In the genomic region with DNA sequence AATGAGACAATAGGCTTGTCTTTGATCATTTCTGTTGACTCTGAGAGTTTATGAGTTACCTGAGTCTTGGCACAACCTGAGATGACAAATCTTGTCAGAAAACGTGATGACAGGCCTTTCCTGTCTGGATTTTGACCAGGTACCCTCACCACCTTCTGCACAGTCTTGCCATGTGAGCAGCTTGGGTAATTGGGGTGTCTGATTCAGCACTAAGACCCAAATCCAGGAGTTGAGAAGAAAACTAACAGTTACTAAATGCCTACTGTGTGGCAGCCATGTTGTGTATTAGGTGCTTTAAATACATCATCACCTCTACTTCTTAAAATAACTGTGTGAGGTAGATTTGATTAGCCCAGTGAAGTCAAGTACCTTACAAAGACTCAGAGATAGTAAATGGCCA, we compare ENCODE assay signal across 17 cellular contexts. TPM values are rescaled to one million over a fixed set of nuclear protein-coding genes. Genes with fewer than 3 reads are reported as not detected.
DNase-seq lines count a peak whose midpoint lies in the region; ATAC-seq and TF ChIP-seq lines count a peak whose summit lies in the region.
"Had no signal": no experiment of that assay in that cellular context is flagged by ENCODE, and none has a peak within 500 bp of the region (broad histone marks: within the 10 kb centered on the region; RNA-seq: fewer than 3 reads in every experiment).

No MANE protein-coding gene starts in this region.

- intact Hi-C loops in left ventricle myocardium superior (cut with micrococcal nuclease) (no loop called here), heart left ventricle (cut with DNase I) (no loop called here)

- TF ChIP-seq CTCF in heart left ventricle (IDR thresholded peaks at IDR 0.05): no peak
- TF ChIP-seq CTCF in RWPE2 (IDR thresholded peaks at IDR 0.05; ENCODE audit: poor library complexity, severe bottlenecking): no peak
- no peak for TF ChIP-seq CTCF in foreskin keratinocyte (conservative IDR thresholded peaks at IDR 0.05)
- TF ChIP-seq CTCF in type B pancreatic cell (conservative IDR thresholded peaks at IDR 0.05): no peak
- no peak for TF ChIP-seq CTCF in GM20000 (IDR thresholded peaks at IDR 0.05; ENCODE audit: extremely low read depth, missing control alignments)

- H3K27me3 ChIP-seq in heart left ventricle (peaks cover 0 to 49% (median 17%) of the 10 kb centered on the region in 9 donors), RWPE2 (ENCODE audit: insufficient read depth, poor library complexity, severe bottlenecking) (no peaks in the 10 kb centered on the region), foreskin keratinocyte (no peaks in the 10 kb centered on the region)
- H3K27me3 ChIP-seq: Peyer's patch had no signal

- peak overlapping the region; percentile 25 for H3K4me3 Mint-ChIP-seq in type B pancreatic cell

- H3K36me3 ChIP-seq in heart left ventricle (no peaks in the 10 kb centered on the region), RWPE2 (ENCODE audit: low read depth) (peaks cover 55% of the 10 kb centered on the region)
- H3K36me3 ChIP-seq: Peyer's patch had no signal

- DNase-seq in left ventricle myocardium superior (no peak), heart left ventricle (no peak), RWPE2 (ENCODE audit: low spot score) (no peak), foreskin keratinocyte (no peak), type B pancreatic cell (ENCODE audit: extremely low spot score, unreplicated experiment) (no peak), NK-92 (lab: John Stamatoyannopoulos, UW; ENCODE audit: unreplicated experiment) (no peak), GM20000 (ENCODE audit: low spot score) (no peak)
- no peak for DNase-seq in stimulated activated CD4-positive, alpha-beta T cell treated with anti-CD3 and anti-CD28 coated beads, Interleukin-4, amount 100 ng/mL, for 24 hours
- DNase-seq: 8988T, C1 segment of cervical spinal cord, H7, NCI-H1105, NCI-H187 treated with DMSO at 0.1 percent for 48 hours, NCI-H446, NCI-H774, Peyer's patch, SIG-M5 had no signal

- ATAC-seq in left ventricle myocardium superior: peak; percentile 35
- ATAC-seq in heart left ventricle: no peak
- ATAC-seq in RWPE2 (ENCODE audit: low read depth): peak; percentile 3; the same call in 1 of the 3 replicates
- ATAC-seq in foreskin keratinocyte: no peak

- no peaks in the 10 kb centered on the region for H3K4me1 Mint-ChIP-seq in type B pancreatic cell (ENCODE audit: unreplicated experiment)

- 21 to 48% (median 37%) methylated on average over 1 of the region's 1 CpG for WGBS in heart left ventricle, 4 donors

- H3K27ac ChIP-seq in heart left ventricle: peak overlapping the region in 1 of 12 donors; percentile 29
- peak overlapping the region; percentile 99 for H3K27ac ChIP-seq in RWPE2 (ENCODE audit: poor library complexity, severe bottlenecking)
- peak overlapping the region; percentile 60 for H3K27ac ChIP-seq in foreskin keratinocyte
- H3K27ac ChIP-seq: Peyer's patch had no signal

- peaks cover 0 to 22% (median 10%) of the 10 kb centered on the region in 12 donors for H3K4me1 ChIP-seq in heart left ventricle
- H3K4me1 ChIP-seq in RWPE2 (ENCODE audit: insufficient read depth, poor library complexity, severe bottlenecking): peaks cover 46% of the 10 kb centered on the region
- H3K4me1 ChIP-seq in foreskin keratinocyte: peaks cover 24% of the 10 kb centered on the region

- no peaks in the 10 kb centered on the region for H3K36me3 Mint-ChIP-seq in type B pancreatic cell

- H3K4me3 ChIP-seq in heart left ventricle (no peak overlapping the region), RWPE2 (ENCODE audit: severe bottlenecking) (peak overlapping the region; percentile 62)
- H3K4me3 ChIP-seq: Peyer's patch had no signal

- H3K27me3 Mint-ChIP-seq in type B pancreatic cell: peaks cover 53% of the 10 kb centered on the region

- TF ChIP-seq POLR2A in heart left ventricle (IDR thresholded peaks at IDR 0.05): no peak

- H3K9me3 ChIP-seq in heart left ventricle (no peaks in the 10 kb centered on the region), RWPE2 (ENCODE audit: severe bottlenecking) (no peaks in the 10 kb centered on the region)
- H3K9me3 ChIP-seq: Peyer's patch had no signal

- no peaks in the 10 kb centered on the region for H3K9me3 Mint-ChIP-seq in type B pancreatic cell

- H3K27ac Mint-ChIP-seq in type B pancreatic cell: no peak overlapping the region

RNA-seq across cellular contexts. Expression of a gene that starts 2.7 kb away (rescaled TPM):
- 3.2 TPM for total RNA-seq in left ventricle myocardium superior
- total RNA-seq in heart left ventricle: 1 to 10 TPM in 3 of 9 donors, under 1 TPM in 3, not detected in 3; 0.09 to 8.6 (median 0.83) TPM
- polyA plus RNA-seq in heart left ventricle: 1 to 10 TPM in 1 of 2 donors, under 1 TPM in 1; 0.23 to 1.2 TPM
- 23.7 and 29.1 TPM in 2 replicates for total RNA-seq in foreskin keratinocyte
- polyA plus RNA-seq in foreskin keratinocyte: 6.2 and 6.3 TPM in 2 replicates
- total RNA-seq in type B pancreatic cell (ENCODE audit: low replicate concordance): 3.1 and 4.4 TPM in 2 replicates
- total RNA-seq: H7 had no signal

RNA-seq across cellular contexts. Expression of a gene that starts 59.4 kb away (rescaled TPM):
- total RNA-seq in left ventricle myocardium superior: 3.0 TPM
- 1 to 10 TPM in 1 of 9 donors, not detected in 8; 5.8 TPM for total RNA-seq in heart left ventricle
- polyA plus RNA-seq in heart left ventricle: not detected
- 20.0 and 30.6 TPM in 2 replicates for total RNA-seq in foreskin keratinocyte
- polyA plus RNA-seq in foreskin keratinocyte: 5.1 and 10.7 TPM in 2 replicates
- total RNA-seq in type B pancreatic cell (ENCODE audit: low replicate concordance): 2.4 and 16.6 TPM in 2 replicates
- total RNA-seq: H7, Peyer's patch had no signal

Comparison
In these comparisons a context has a peak if more than half of its experiments do, and no peak if none do; other contexts are left out.
1. ATAC-seq: peak in left ventricle myocardium superior (single experiment) and RWPE2 (single experiment); none in heart left ventricle (0 of 4) and foreskin keratinocyte (single experiment).